In the genomic region with DNA sequence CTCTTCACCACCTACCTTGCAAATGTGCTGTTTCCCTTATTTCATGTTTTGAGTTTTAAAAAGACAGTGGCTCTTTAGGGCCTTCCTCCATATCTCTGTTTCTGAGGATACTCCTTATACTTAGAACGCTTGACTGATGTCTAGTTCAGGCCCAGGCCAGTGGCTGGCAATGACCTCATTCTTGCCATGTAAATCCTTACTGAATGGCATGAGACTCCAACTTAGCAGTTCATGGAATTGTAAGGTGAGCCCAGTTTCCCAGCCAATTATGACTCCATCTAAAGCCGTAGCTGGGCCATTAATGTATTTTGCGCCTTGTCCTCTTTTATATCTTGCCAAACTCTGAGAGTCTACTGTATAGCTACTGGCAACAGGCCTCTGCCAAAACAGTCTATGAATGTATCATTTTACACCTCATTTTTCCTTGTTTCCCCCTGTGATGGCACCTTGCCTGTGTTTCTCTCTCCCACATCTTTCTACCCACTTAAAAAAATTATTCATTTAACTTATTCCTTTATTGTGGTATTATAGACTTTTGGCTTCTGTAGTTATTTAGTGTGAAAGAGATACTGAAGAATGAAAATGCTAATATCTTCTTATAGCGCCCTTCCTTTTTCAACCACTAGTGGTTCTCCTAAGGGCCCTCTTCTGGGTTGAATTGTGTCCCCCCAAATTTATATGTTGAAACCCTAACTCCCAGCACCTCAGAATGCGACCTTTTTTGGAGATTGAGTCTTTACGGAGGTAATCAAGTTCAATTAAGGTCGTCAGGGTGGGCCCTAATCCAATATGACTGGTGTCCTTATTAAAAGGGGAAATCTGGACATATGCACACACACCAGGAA, we compare ENCODE assay signal across 1 cellular context.
TF ChIP-seq lines count a peak whose summit lies in the region.

No MANE protein-coding gene starts in this region.

TF ChIP-seq in HEK293, 187 proteins besides CTCF, POLR2A, EP300 and RAD21 (continued from another document):
- TF ChIP-seq, protein P1, sequence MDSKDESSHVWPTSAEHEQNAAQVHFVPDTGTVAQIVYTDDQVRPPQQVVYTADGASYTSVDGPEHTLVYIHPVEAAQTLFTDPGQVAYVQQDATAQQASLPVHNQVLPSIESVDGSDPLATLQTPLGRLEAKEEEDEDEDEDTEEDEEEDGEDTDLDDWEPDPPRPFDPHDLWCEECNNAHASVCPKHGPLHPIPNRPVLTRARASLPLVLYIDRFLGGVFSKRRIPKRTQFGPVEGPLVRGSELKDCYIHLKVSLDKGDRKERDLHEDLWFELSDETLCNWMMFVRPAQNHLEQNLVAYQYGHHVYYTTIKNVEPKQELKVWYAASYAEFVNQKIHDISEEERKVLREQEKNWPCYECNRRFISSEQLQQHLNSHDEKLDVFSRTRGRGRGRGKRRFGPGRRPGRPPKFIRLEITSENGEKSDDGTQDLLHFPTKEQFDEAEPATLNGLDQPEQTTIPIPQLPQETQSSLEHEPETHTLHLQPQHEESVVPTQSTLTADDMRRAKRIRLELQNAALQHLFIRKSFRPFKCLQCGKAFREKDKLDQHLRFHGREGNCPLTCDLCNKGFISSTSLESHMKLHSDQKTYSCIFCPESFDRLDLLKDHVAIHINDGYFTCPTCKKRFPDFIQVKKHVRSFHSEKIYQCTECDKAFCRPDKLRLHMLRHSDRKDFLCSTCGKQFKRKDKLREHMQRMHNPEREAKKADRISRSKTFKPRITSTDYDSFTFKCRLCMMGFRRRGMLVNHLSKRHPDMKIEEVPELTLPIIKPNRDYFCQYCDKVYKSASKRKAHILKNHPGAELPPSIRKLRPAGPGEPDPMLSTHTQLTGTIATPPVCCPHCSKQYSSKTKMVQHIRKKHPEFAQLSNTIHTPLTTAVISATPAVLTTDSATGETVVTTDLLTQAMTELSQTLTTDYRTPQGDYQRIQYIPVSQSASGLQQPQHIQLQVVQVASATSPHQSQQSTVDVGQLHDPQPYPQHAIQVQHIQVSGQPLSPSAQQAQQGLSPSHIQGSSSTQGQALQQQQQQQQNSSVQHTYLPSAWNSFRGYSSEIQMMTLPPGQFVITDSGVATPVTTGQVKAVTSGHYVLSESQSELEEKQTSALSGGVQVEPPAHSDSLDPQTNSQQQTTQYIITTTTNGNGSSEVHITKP (tag by site-specific recombination; IDR thresholded peaks at IDR 0.05) = peak; percentile 47; the same call in 1 of the 2 replicates
- TF ChIP-seq, protein P2, sequence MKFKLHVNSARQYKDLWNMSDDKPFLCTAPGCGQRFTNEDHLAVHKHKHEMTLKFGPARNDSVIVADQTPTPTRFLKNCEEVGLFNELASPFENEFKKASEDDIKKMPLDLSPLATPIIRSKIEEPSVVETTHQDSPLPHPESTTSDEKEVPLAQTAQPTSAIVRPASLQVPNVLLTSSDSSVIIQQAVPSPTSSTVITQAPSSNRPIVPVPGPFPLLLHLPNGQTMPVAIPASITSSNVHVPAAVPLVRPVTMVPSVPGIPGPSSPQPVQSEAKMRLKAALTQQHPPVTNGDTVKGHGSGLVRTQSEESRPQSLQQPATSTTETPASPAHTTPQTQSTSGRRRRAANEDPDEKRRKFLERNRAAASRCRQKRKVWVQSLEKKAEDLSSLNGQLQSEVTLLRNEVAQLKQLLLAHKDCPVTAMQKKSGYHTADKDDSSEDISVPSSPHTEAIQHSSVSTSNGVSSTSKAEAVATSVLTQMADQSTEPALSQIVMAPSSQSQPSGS (tag by site-specific recombination; IDR thresholded peaks at IDR 0.05; ENCODE audit: low read depth) = peak; percentile 83
- TF ChIP-seq ZNF843 (tag by site-specific recombination; IDR thresholded peaks at IDR 0.05) (0 out of 2 replicates have a peak, but pooled peaks have one; percentile 33), ZFP41 (tag by site-specific recombination; IDR thresholded peaks at IDR 0.05; ENCODE audit: borderline replicate concordance) (no peak), ZNF19 (tag by site-specific recombination; IDR thresholded peaks at IDR 0.05; ENCODE audit: low read depth) (no peak), ZBTB7A (tag by site-specific recombination; IDR thresholded peaks at IDR 0.05; ENCODE audit: low read depth) (no peak), ZNF555 (tag by site-specific recombination; conservative IDR thresholded peaks at IDR 0.05) (no peak), ZNF600 (tag by site-specific recombination; IDR thresholded peaks at IDR 0.05) (peak; percentile 56), KLF7 (tag by site-specific recombination; IDR thresholded peaks at IDR 0.05; ENCODE audit: borderline replicate concordance) (no peak), ZNF394 (tag by site-specific recombination; IDR thresholded peaks at IDR 0.05; ENCODE audit: borderline replicate concordance) (0 out of 2 replicates have a peak, but pooled peaks have one; percentile 39), ZNF629 (tag by site-specific recombination; IDR thresholded peaks at IDR 0.05) (peak; percentile 70), IKZF3 (tag by site-specific recombination; IDR thresholded peaks at IDR 0.05) (no peak), ZNF175 (tag by site-specific recombination; IDR thresholded peaks at IDR 0.05) (no peak), ZNF10 (tag by site-specific recombination; IDR thresholded peaks at IDR 0.05) (no peak), KLF1 (tag by site-specific recombination; IDR thresholded peaks at IDR 0.05) (no peak), ZNF792 (tag by site-specific recombination; IDR thresholded peaks at IDR 0.05) (no peak), TRIM28 (IDR thresholded peaks at IDR 0.05; ENCODE audit: borderline replicate concordance, low read length) (peak; percentile 62; the same call in 1 of the 2 replicates), GLIS1 (tag by site-specific recombination; IDR thresholded peaks at IDR 0.05) (no peak), OSR2 (tag by site-specific recombination; IDR thresholded peaks at IDR 0.05) (peak; percentile 97), GLI2 (tag by site-specific recombination; IDR thresholded peaks at IDR 0.05; ENCODE audit: borderline replicate concordance, low read depth) (no peak), ZNF664 (tag by site-specific recombination; IDR thresholded peaks at IDR 0.05) (no peak), ZNF121 (tag by site-specific recombination; IDR thresholded peaks at IDR 0.05) (no peak), ZBTB17 (tag by site-specific recombination; IDR thresholded peaks at IDR 0.05) (peak; percentile 31; the same call in 1 of the 2 replicates), GFI1B (tag by site-specific recombination; IDR thresholded peaks at IDR 0.05) (no peak)
- TF ChIP-seq, protein P3, sequence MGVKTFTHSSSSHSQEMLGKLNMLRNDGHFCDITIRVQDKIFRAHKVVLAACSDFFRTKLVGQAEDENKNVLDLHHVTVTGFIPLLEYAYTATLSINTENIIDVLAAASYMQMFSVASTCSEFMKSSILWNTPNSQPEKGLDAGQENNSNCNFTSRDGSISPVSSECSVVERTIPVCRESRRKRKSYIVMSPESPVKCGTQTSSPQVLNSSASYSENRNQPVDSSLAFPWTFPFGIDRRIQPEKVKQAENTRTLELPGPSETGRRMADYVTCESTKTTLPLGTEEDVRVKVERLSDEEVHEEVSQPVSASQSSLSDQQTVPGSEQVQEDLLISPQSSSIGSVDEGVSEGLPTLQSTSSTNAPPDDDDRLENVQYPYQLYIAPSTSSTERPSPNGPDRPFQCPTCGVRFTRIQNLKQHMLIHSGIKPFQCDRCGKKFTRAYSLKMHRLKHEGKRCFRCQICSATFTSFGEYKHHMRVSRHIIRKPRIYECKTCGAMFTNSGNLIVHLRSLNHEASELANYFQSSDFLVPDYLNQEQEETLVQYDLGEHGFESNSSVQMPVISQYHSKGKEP (tag by site-specific recombination; IDR thresholded peaks at IDR 0.05) = 0 out of 2 replicates have a peak, but pooled peaks have one; percentile 26
- TF ChIP-seq, protein P4, sequence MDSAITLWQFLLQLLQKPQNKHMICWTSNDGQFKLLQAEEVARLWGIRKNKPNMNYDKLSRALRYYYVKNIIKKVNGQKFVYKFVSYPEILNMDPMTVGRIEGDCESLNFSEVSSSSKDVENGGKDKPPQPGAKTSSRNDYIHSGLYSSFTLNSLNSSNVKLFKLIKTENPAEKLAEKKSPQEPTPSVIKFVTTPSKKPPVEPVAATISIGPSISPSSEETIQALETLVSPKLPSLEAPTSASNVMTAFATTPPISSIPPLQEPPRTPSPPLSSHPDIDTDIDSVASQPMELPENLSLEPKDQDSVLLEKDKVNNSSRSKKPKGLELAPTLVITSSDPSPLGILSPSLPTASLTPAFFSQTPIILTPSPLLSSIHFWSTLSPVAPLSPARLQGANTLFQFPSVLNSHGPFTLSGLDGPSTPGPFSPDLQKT (IDR thresholded peaks at IDR 0.05; ENCODE audit: borderline replicate concordance, low read depth, low read length) = no peak
- TF ChIP-seq, protein P5, sequence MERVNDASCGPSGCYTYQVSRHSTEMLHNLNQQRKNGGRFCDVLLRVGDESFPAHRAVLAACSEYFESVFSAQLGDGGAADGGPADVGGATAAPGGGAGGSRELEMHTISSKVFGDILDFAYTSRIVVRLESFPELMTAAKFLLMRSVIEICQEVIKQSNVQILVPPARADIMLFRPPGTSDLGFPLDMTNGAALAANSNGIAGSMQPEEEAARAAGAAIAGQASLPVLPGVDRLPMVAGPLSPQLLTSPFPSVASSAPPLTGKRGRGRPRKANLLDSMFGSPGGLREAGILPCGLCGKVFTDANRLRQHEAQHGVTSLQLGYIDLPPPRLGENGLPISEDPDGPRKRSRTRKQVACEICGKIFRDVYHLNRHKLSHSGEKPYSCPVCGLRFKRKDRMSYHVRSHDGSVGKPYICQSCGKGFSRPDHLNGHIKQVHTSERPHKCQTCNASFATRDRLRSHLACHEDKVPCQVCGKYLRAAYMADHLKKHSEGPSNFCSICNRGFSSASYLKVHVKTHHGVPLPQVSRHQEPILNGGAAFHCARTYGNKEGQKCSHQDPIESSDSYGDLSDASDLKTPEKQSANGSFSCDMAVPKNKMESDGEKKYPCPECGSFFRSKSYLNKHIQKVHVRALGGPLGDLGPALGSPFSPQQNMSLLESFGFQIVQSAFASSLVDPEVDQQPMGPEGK (tag by site-specific recombination; IDR thresholded peaks at IDR 0.05) = 0 out of 2 replicates have a peak, but pooled peaks have one; percentile 29
- TF ChIP-seq, protein P6, sequence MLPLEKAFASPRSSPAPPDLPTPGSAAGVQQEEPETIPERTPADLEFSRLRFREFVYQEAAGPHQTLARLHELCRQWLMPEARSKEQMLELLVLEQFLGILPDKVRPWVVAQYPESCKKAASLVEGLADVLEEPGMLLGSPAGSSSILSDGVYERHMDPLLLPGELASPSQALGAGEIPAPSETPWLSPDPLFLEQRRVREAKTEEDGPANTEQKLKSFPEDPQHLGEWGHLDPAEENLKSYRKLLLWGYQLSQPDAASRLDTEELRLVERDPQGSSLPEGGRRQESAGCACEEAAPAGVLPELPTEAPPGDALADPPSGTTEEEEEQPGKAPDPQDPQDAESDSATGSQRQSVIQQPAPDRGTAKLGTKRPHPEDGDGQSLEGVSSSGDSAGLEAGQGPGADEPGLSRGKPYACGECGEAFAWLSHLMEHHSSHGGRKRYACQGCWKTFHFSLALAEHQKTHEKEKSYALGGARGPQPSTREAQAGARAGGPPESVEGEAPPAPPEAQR (tag by site-specific recombination; IDR thresholded peaks at IDR 0.05) = no peak
- TF ChIP-seq, protein P7, sequence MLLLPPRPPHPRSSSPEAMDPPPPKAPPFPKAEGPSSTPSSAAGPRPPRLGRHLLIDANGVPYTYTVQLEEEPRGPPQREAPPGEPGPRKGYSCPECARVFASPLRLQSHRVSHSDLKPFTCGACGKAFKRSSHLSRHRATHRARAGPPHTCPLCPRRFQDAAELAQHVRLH (tag by site-specific recombination; IDR thresholded peaks at IDR 0.05) = no peak
- TF ChIP-seq, protein P8, sequence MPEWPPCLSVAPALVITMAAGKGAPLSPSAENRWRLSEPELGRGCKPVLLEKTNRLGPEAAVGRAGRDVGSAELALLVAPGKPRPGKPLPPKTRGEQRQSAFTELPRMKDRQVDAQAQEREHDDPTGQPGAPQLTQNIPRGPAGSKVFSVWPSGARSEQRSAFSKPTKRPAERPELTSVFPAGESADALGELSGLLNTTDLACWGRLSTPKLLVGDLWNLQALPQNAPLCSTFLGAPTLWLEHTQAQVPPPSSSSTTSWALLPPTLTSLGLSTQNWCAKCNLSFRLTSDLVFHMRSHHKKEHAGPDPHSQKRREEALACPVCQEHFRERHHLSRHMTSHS (tag by site-specific recombination; IDR thresholded peaks at IDR 0.05) = no peak
- TF ChIP-seq, protein P9, sequence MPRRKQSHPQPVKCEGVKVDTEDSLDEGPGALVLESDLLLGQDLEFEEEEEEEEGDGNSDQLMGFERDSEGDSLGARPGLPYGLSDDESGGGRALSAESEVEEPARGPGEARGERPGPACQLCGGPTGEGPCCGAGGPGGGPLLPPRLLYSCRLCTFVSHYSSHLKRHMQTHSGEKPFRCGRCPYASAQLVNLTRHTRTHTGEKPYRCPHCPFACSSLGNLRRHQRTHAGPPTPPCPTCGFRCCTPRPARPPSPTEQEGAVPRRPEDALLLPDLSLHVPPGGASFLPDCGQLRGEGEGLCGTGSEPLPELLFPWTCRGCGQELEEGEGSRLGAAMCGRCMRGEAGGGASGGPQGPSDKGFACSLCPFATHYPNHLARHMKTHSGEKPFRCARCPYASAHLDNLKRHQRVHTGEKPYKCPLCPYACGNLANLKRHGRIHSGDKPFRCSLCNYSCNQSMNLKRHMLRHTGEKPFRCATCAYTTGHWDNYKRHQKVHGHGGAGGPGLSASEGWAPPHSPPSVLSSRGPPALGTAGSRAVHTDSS (tag by site-specific recombination; IDR thresholded peaks at IDR 0.05) = no peak
- TF ChIP-seq, protein P10, sequence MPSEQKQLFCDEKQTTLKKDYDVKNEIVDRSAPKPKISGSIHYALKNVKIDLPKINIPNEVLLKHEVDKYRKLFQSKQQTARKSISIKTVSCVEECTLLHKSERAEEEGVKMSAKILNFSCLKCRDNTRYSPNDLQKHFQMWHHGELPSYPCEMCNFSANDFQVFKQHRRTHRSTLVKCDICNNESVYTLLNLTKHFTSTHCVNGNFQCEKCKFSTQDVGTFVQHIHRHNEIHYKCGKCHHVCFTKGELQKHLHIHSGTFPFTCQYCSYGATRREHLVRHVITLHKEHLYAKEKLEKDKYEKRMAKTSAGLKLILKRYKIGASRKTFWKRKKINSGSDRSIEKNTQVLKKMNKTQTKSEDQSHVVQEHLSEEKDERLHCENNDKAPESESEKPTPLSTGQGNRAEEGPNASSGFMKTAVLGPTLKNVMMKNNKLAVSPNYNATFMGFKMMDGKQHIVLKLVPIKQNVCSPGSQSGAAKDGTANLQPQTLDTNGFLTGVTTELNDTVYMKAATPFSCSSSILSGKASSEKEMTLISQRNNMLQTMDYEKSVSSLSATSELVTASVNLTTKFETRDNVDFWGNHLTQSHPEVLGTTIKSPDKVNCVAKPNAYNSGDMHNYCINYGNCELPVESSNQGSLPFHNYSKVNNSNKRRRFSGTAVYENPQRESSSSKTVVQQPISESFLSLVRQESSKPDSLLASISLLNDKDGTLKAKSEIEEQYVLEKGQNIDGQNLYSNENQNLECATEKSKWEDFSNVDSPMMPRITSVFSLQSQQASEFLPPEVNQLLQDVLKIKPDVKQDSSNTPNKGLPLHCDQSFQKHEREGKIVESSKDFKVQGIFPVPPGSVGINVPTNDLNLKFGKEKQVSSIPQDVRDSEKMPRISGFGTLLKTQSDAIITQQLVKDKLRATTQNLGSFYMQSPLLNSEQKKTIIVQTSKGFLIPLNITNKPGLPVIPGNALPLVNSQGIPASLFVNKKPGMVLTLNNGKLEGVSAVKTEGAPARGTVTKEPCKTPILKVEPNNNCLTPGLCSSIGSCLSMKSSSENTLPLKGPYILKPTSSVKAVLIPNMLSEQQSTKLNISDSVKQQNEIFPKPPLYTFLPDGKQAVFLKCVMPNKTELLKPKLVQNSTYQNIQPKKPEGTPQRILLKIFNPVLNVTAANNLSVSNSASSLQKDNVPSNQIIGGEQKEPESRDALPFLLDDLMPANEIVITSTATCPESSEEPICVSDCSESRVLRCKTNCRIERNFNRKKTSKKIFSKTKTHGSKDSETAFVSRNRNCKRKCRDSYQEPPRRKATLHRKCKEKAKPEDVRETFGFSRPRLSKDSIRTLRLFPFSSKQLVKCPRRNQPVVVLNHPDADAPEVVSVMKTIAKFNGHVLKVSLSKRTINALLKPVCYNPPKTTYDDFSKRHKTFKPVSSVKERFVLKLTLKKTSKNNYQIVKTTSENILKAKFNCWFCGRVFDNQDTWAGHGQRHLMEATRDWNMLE (tag by site-specific recombination; conservative IDR thresholded peaks at IDR 0.05; ENCODE audit: low read depth) = no peak
